In genomic region chr12:56983386-56983785, GRCh38 we compare ENCODE assay signal across 24 cellular contexts. TPM values are rescaled to one million over a fixed set of nuclear protein-coding genes. Genes with fewer than 3 reads are reported as not detected.
A peak's percentile ranks its signal among the peaks of the same experiment; 100 is the strongest.
DNase-seq lines count a peak whose midpoint lies in the region; ATAC-seq, FAIRE-seq and TF ChIP-seq lines count a peak whose summit lies in the region.
"Had no signal": no experiment of that assay in that cellular context is flagged by ENCODE, and none has a peak within 500 bp of the region (broad histone marks: within the 10 kb centered on the region; RNA-seq: fewer than 3 reads in every experiment).

No MANE protein-coding gene starts in this region.

- TF ChIP-seq POLR2A in vagina (IDR thresholded peaks at IDR 0.05) (no peak), HepG2 (IDR thresholded peaks at IDR 0.05; ENCODE audit: insufficient read depth in 1 of 2, low read depth in 2 of 2, low read length in 2 of 2) (no peak)

- peaks cover 5% of the 10 kb centered on the region for H3K4me1 Mint-ChIP-seq in central memory CD8-positive, alpha-beta T cell
- H3K4me1 Mint-ChIP-seq in endodermal cell, result peaks cover 11% of the 10 kb centered on the region
- peaks cover 6% of the 10 kb centered on the region for H3K4me1 Mint-ChIP-seq in activated CD8-positive, alpha-beta memory T cell treated with anti-CD3 and anti-CD28 coated beads, Interleukin-2, amount 10 ng/mL, durations not matched to agents 7 days and 5 days

- no peaks in the 10 kb centered on the region for H3K27me3 ChIP-seq in endodermal cell (ENCODE audit: control insufficient read depth, insufficient read depth, low read length, poor library complexity, severe bottlenecking)
- H3K27me3 ChIP-seq in vagina, result no peaks in the 10 kb centered on the region
- no peaks in the 10 kb centered on the region; a peak in 2 of 5 replicates for H3K27me3 ChIP-seq in HepG2 (ENCODE audit: control insufficient read depth in 1 of 2, insufficient read depth in 2 of 2, low read length in 2 of 2)

- intact Hi-C loops in vagina (cut with DNase I), result no loop called here
- intact Hi-C loops in HepG2 (cut with micrococcal nuclease; ENCODE audit: unreplicated experiment), result no loop called here

- H3K4me1 ChIP-seq in endodermal cell (ENCODE audit: control insufficient read depth, insufficient read depth, low read length) (no peaks in the 10 kb centered on the region), vagina (peaks cover 22% of the 10 kb centered on the region), HepG2 (ENCODE audit: insufficient read depth, low read length) (no peaks in the 10 kb centered on the region)

- H3K4me3 Mint-ChIP-seq in central memory CD8-positive, alpha-beta T cell, result no peak overlapping the region
- H3K4me3 Mint-ChIP-seq in endodermal cell, result no peak overlapping the region
- no peak overlapping the region for H3K4me3 Mint-ChIP-seq in activated CD8-positive, alpha-beta memory T cell treated with anti-CD3 and anti-CD28 coated beads, Interleukin-2, amount 10 ng/mL, durations not matched to agents 7 days and 5 days
- H3K4me3 Mint-ChIP-seq: CD4-positive, alpha-beta memory T cell; HFFc6 had no signal

- H3K27ac Mint-ChIP-seq in central memory CD8-positive, alpha-beta T cell (ENCODE audit: low read depth), result peak overlapping the region; percentile 48
- H3K27ac Mint-ChIP-seq in endodermal cell, result no peak overlapping the region
- H3K27ac Mint-ChIP-seq in activated CD8-positive, alpha-beta memory T cell treated with anti-CD3 and anti-CD28 coated beads, Interleukin-2, amount 10 ng/mL, durations not matched to agents 7 days and 5 days, result no peak overlapping the region
- H3K27ac Mint-ChIP-seq: CD4-positive, alpha-beta memory T cell; HFFc6 had no signal

- no peak for ATAC-seq in central memory CD8-positive, alpha-beta T cell (replicated peaks; ENCODE audit: extremely low read depth, poor library complexity, severe bottlenecking)
- no peak for ATAC-seq in HepG2
- no peak for ATAC-seq in activated CD8-positive, alpha-beta memory T cell treated with anti-CD3 and anti-CD28 coated beads, Interleukin-2, amount 10 ng/mL, durations not matched to agents 7 days and 5 days

- no peaks in the 10 kb centered on the region for H3K27me3 Mint-ChIP-seq in central memory CD8-positive, alpha-beta T cell
- H3K27me3 Mint-ChIP-seq in endodermal cell (ENCODE audit: insufficient read depth), result no peaks in the 10 kb centered on the region
- peaks cover 4% of the 10 kb centered on the region for H3K27me3 Mint-ChIP-seq in activated CD8-positive, alpha-beta memory T cell treated with anti-CD3 and anti-CD28 coated beads, Interleukin-2, amount 10 ng/mL, durations not matched to agents 7 days and 5 days
- H3K27me3 Mint-ChIP-seq: CD4-positive, alpha-beta memory T cell had no signal

- no peak overlapping the region for H2AFZ ChIP-seq in HepG2 (ENCODE audit: low read length)

- POLR2A ChIA-PET in HepG2 (lab: Yijun Ruan, JAX), result no interaction called here

- TF ChIP-seq EP300 in HepG2 (IDR thresholded peaks at IDR 0.05; ENCODE audit: low read depth in 2 of 2, low read length in 2 of 2), result no peak
- TF ChIP-seq EP300 in HepG2 (CRISPR knock-in tag; IDR thresholded peaks at IDR 0.05; ENCODE audit: borderline replicate concordance), result no peak

- H3K27ac ChIP-seq in endodermal cell (ENCODE audit: low read depth, low read length) (no peak overlapping the region), vagina (no peak overlapping the region), HepG2 (ENCODE audit: extremely low read length, insufficient read depth, low read length) (no peak overlapping the region)

- CTCF ChIA-PET in HepG2 (lab: Yijun Ruan, JAX; ENCODE audit: low intra/inter-chr PET ratio, low total read pairs), result no interaction called here
- CTCF ChIA-PET in activated CD8-positive, alpha-beta memory T cell treated with anti-CD3 and anti-CD28 coated beads, Interleukin-2, amount 10 ng/mL, durations not matched to agents 7 days and 5 days (lab: Charles Lee), result no interaction called here

- no peaks in the 10 kb centered on the region for H3K9me3 Mint-ChIP-seq in central memory CD8-positive, alpha-beta T cell
- H3K9me3 Mint-ChIP-seq in endodermal cell, result no peaks in the 10 kb centered on the region
- no peaks in the 10 kb centered on the region for H3K9me3 Mint-ChIP-seq in activated CD8-positive, alpha-beta memory T cell treated with anti-CD3 and anti-CD28 coated beads, Interleukin-2, amount 10 ng/mL, durations not matched to agents 7 days and 5 days (ENCODE audit: low read depth)
- H3K9me3 Mint-ChIP-seq: CD4-positive, alpha-beta memory T cell; HFFc6 had no signal

- H3K4me2 ChIP-seq in HepG2 (ENCODE audit: low read depth, low read length), result no peak overlapping the region

- no peak for DNase-seq in central memory CD8-positive, alpha-beta T cell (ENCODE audit: low spot score in 2 of 2)
- DNase-seq in endodermal cell, result peak; percentile 33
- peak; percentile 1 for DNase-seq in germinal center (ENCODE audit: low spot score)
- peak; percentile 42 to 58 for DNase-seq in vagina (ENCODE audit: extremely low spot score in 2 of 2)
- DNase-seq in HepG2 (ENCODE audit: low spot score), result no peak
- DNase-seq in NCI-H446 (lab: John Stamatoyannopoulos, UW), result no peak
- no peak for DNase-seq in activated CD8-positive, alpha-beta memory T cell treated with anti-CD3 and anti-CD28 coated beads, Interleukin-2, amount 10 ng/mL, durations not matched to agents 7 days and 5 days
- DNase-seq: C1 segment of cervical spinal cord; Calu3; CD4-positive, alpha-beta memory T cell; COR-L47; DMS53; DMS79 treated with DMSO at 0.1 percent for 48 hours; GF-D8; GOT3; HFFc6 had no signal

- no peak overlapping the region for H3K9ac ChIP-seq in endodermal cell (ENCODE audit: extremely low read depth, low read length, poor library complexity, severe bottlenecking)
- H3K9ac ChIP-seq in HepG2 (ENCODE audit: insufficient read depth, low read depth, low read length), result no peak overlapping the region

- no peak for FAIRE-seq in HepG2 (lab: Jason Lieb, UNC)
- FAIRE-seq: GM12892, H54 had no signal

- no peak for TF ChIP-seq RAD21 in HepG2 (CRISPR knock-in tag; IDR thresholded peaks at IDR 0.05)

- TF ChIP-seq CTCF in endodermal cell (conservative IDR thresholded peaks at IDR 0.05) (no peak), vagina (IDR thresholded peaks at IDR 0.05) (no peak), HepG2 (CRISPR knock-in tag; IDR thresholded peaks at IDR 0.05) (no peak)

- H3K36me3 ChIP-seq in endodermal cell (ENCODE audit: control insufficient read depth, insufficient read depth, low read length) (no peaks in the 10 kb centered on the region), vagina (no peaks in the 10 kb centered on the region), HepG2 (replicated peaks in 1 of 2; ENCODE audit: control insufficient read depth in 1 of 2, insufficient read depth in 2 of 2, low read length in 2 of 2) (no peaks in the 10 kb centered on the region)
- H3K36me3 ChIP-seq: HAP-1 had no signal

- in situ Hi-C loops in HepG2 (cut with HindIII; ENCODE audit: extremely low pct_ligation_motif_present, low pct_unique_long_range_greater_than_20kb), result no loop called here

- no peaks in the 10 kb centered on the region for H3K79me2 ChIP-seq in HepG2 (ENCODE audit: insufficient read depth, low read length)

- no TSS peak for BruUV-seq in HepG2 (replicated peaks; lab: Mats Ljungman, UMichigan)

- H3K9me3 ChIP-seq in endodermal cell (ENCODE audit: control insufficient read depth, low read length), result no peaks in the 10 kb centered on the region
- H3K9me3 ChIP-seq in vagina, result no peaks in the 10 kb centered on the region
- H3K9me3 ChIP-seq in HepG2 (ENCODE audit: low read length), result no peaks in the 10 kb centered on the region
- H3K9me3 ChIP-seq: HAP-1 had no signal

- no peak overlapping the region for H3K4me3 ChIP-seq in endodermal cell (ENCODE audit: low read length)
- H3K4me3 ChIP-seq in vagina, result no peak overlapping the region
- no peak overlapping the region for H3K4me3 ChIP-seq in HepG2 (replicated peaks in 1 of 3; ENCODE audit: insufficient read depth in 1 of 3, low read depth in 2 of 3, low read length in 3 of 3)
- H3K4me3 ChIP-seq: HAP-1 had no signal

- 93 to 100% methylated on average over 4 of the region's 4 CpGs for WGBS in endodermal cell (ENCODE audit: insufficient coverage in 1 of 2, insufficient read length in 1 of 2), 2 experiments
- WGBS in HepG2 (ENCODE audit: low lambda C conversion rate), result 68% methylated on average over 4 of the region's 4 CpGs

- H4K20me1 ChIP-seq in HepG2 (ENCODE audit: insufficient read depth, low read length), result no peaks in the 10 kb centered on the region

- H3K36me3 Mint-ChIP-seq in central memory CD8-positive, alpha-beta T cell (ENCODE audit: insufficient read depth), result peaks cover 4% of the 10 kb centered on the region
- H3K36me3 Mint-ChIP-seq in endodermal cell (ENCODE audit: low read depth), result no peaks in the 10 kb centered on the region
- H3K36me3 Mint-ChIP-seq in activated CD8-positive, alpha-beta memory T cell treated with anti-CD3 and anti-CD28 coated beads, Interleukin-2, amount 10 ng/mL, durations not matched to agents 7 days and 5 days, result no peaks in the 10 kb centered on the region
- H3K36me3 Mint-ChIP-seq: CD4-positive, alpha-beta memory T cell had no signal

RNA-seq across cellular contexts. Expression of gene ZBTB39, which starts 23.0 kb away (rescaled TPM):
- total RNA-seq in endodermal cell, result 10 to 100 TPM; 22.1 to 25.7 TPM
- polyA plus RNA-seq in endodermal cell (2013, experiment 1 of 2), result 17.3 TPM
- polyA plus RNA-seq in endodermal cell (2013, experiment 2 of 2), result 16.1 TPM
- 6.1 TPM for total RNA-seq in vagina
- total RNA-seq in HepG2 (2016; rRNA removed; fragmentation: Illumina TruSeq; extraction: Trizol), result 6.5 and 8.1 TPM in 2 replicates
- total RNA-seq in HepG2 (2016; cell fraction: cytosol; rRNA removed; fragmentation: Illumina TruSeq; extraction: Trizol; ENCODE audit: low read depth), result 0.79 and 0.91 TPM in 2 replicates
- 6.5 and 7.2 TPM in 2 replicates for total RNA-seq in HepG2 (2016; cell fraction: insoluble cytoplasmic fraction; rRNA removed; fragmentation: Illumina TruSeq; extraction: Trizol)
- total RNA-seq in HepG2 (2016; cell fraction: membrane; rRNA removed; fragmentation: Illumina TruSeq; extraction: Trizol), result 3.6 and 4.0 TPM in 2 replicates
- 5.7 and 6.7 TPM in 2 replicates for total RNA-seq in HepG2 (2016; cell fraction: nucleus; rRNA removed; fragmentation: Illumina TruSeq; extraction: Trizol)
- 6.4 and 6.9 TPM in 2 replicates for polyA plus RNA-seq in HepG2 (2011; rRNA removed)
- 4.9 and 5.8 TPM in 2 replicates for polyA plus RNA-seq in HepG2 (2011; cell fraction: cytosol; rRNA removed)
- 7.9 and 8.5 TPM in 2 replicates for polyA plus RNA-seq in HepG2 (2011; cell fraction: nucleus; rRNA removed)
- 4.4 and 4.7 TPM in 2 replicates for polyA plus RNA-seq in HepG2 (2012)
- 0.19 and 0.26 TPM in 2 replicates for polyA plus RNA-seq in HepG2 (2016; cell fraction: cytosol; fragmentation: Illumina TruSeq; extraction: Trizol; ENCODE audit: low read depth)
- polyA plus RNA-seq in HepG2 (2016; cell fraction: insoluble cytoplasmic fraction; fragmentation: Illumina TruSeq; extraction: Trizol; ENCODE audit: low read depth), result 4.5 and 5.7 TPM in 2 replicates
- polyA plus RNA-seq in HepG2 (2016; cell fraction: membrane; fragmentation: Illumina TruSeq; extraction: Trizol; ENCODE audit: low read depth), result 1.3 and 1.5 TPM in 2 replicates
- polyA plus RNA-seq in HepG2 (2016; cell fraction: nucleus; fragmentation: Illumina TruSeq; extraction: Trizol; ENCODE audit: insufficient read depth, low read depth), result 7.1 and 8.3 TPM in 2 replicates
- polyA minus RNA-seq in HepG2 (2011; rRNA and poly(A)+ RNA removed; ENCODE audit: low replicate concordance), result 10.0 and 11.4 TPM in 2 replicates
- polyA minus RNA-seq in HepG2 (2011; cell fraction: cytosol; rRNA and poly(A)+ RNA removed), result 6.2 and 6.7 TPM in 2 replicates
- 8.6 and 10.3 TPM in 2 replicates for polyA minus RNA-seq in HepG2 (2011; cell fraction: nucleus; rRNA and poly(A)+ RNA removed)
- total RNA-seq in activated CD8-positive, alpha-beta memory T cell treated with anti-CD3 and anti-CD28 coated beads, Interleukin-2, amount 10 ng/mL, durations not matched to agents 7 days and 5 days, result 1 to 10 TPM; 8.8 to 9.3 TPM

RNA-seq across cellular contexts. Expression of gene RDH16, which starts 26.0 kb away (rescaled TPM):
- total RNA-seq in endodermal cell, result 1 to 10 TPM; 1.1 to 3.0 TPM
- polyA plus RNA-seq in endodermal cell (2013, experiment 1 of 2), result 0.53 TPM
- 0.54 TPM for polyA plus RNA-seq in endodermal cell (2013, experiment 2 of 2)
- total RNA-seq in vagina, result 2.9 TPM
- 0.07 and 0.13 TPM in 2 replicates for total RNA-seq in HepG2 (2016; rRNA removed; fragmentation: Illumina TruSeq; extraction: Trizol)
- total RNA-seq in HepG2 (2016; cell fraction: cytosol; rRNA removed; fragmentation: Illumina TruSeq; extraction: Trizol; ENCODE audit: low read depth), result not detected in 2 replicates
- total RNA-seq in HepG2 (2016; cell fraction: insoluble cytoplasmic fraction; rRNA removed; fragmentation: Illumina TruSeq; extraction: Trizol), result 0.09 and 0.22 TPM in 2 replicates
- 0.07 and 0.09 TPM in 2 replicates for total RNA-seq in HepG2 (2016; cell fraction: membrane; rRNA removed; fragmentation: Illumina TruSeq; extraction: Trizol)
- 0.34 TPM in 1 of 2 replicates, not detected in the other for total RNA-seq in HepG2 (2016; cell fraction: nucleus; rRNA removed; fragmentation: Illumina TruSeq; extraction: Trizol)
- 0.05 TPM in 2 replicates for polyA plus RNA-seq in HepG2 (2011; rRNA removed)
- polyA plus RNA-seq in HepG2 (2011; cell fraction: cytosol; rRNA removed), result 0.04 and 0.05 TPM in 2 replicates
- 0.23 and 0.26 TPM in 2 replicates for polyA plus RNA-seq in HepG2 (2011; cell fraction: nucleus; rRNA removed)
- polyA plus RNA-seq in HepG2 (2012), result 0.09 and 0.50 TPM in 2 replicates
- polyA plus RNA-seq in HepG2 (2016; cell fraction: cytosol; fragmentation: Illumina TruSeq; extraction: Trizol; ENCODE audit: low read depth), result 0.09 TPM in 1 of 2 replicates, not detected in the other
- polyA plus RNA-seq in HepG2 (2016; cell fraction: insoluble cytoplasmic fraction; fragmentation: Illumina TruSeq; extraction: Trizol; ENCODE audit: low read depth), result 0.19 TPM in 1 of 2 replicates, not detected in the other
- polyA plus RNA-seq in HepG2 (2016; cell fraction: membrane; fragmentation: Illumina TruSeq; extraction: Trizol; ENCODE audit: low read depth), result 0.08 and 0.13 TPM in 2 replicates
- 0.25 and 0.44 TPM in 2 replicates for polyA plus RNA-seq in HepG2 (2016; cell fraction: nucleus; fragmentation: Illumina TruSeq; extraction: Trizol; ENCODE audit: insufficient read depth, low read depth)
- 0.18 TPM in 1 of 2 replicates, not detected in the other for polyA minus RNA-seq in HepG2 (2011; rRNA and poly(A)+ RNA removed; ENCODE audit: low replicate concordance)
- not detected in 2 replicates for polyA minus RNA-seq in HepG2 (2011; cell fraction: cytosol; rRNA and poly(A)+ RNA removed)
- 0.13 and 0.37 TPM in 2 replicates for polyA minus RNA-seq in HepG2 (2011; cell fraction: nucleus; rRNA and poly(A)+ RNA removed)
- total RNA-seq in activated CD8-positive, alpha-beta memory T cell treated with anti-CD3 and anti-CD28 coated beads, Interleukin-2, amount 10 ng/mL, durations not matched to agents 7 days and 5 days, result under 1 TPM; 0.35 to 0.91 TPM
- total RNA-seq: A172, G401, HFFc6 had no signal

RNA-seq across cellular contexts. Expression of gene TAC3, which starts 32.9 kb away (rescaled TPM):
- total RNA-seq in endodermal cell (1 to 10 TPM; 1.8 to 5.4 TPM), vagina (not detected), HepG2 (2016; rRNA removed; fragmentation: Illumina TruSeq; extraction: Trizol) (0.15 TPM in 1 of 2 replicates, not detected in the other)
- 9.2 TPM for polyA plus RNA-seq in endodermal cell (2013, experiment 1 of 2)
- polyA plus RNA-seq in endodermal cell (2013, experiment 2 of 2), result 7.2 TPM
- total RNA-seq in HepG2 (2016; cell fraction: cytosol; rRNA removed; fragmentation: Illumina TruSeq; extraction: Trizol; ENCODE audit: low read depth), result not detected in 2 replicates
- total RNA-seq in HepG2 (2016; cell fraction: insoluble cytoplasmic fraction; rRNA removed; fragmentation: Illumina TruSeq; extraction: Trizol), result 0.19 TPM in 1 of 2 replicates, not detected in the other
- total RNA-seq in HepG2 (2016; cell fraction: membrane; rRNA removed; fragmentation: Illumina TruSeq; extraction: Trizol), result not detected in 2 replicates
- not detected in 2 replicates for total RNA-seq in HepG2 (2016; cell fraction: nucleus; rRNA removed; fragmentation: Illumina TruSeq; extraction: Trizol)
- 0.13 and 0.25 TPM in 2 replicates for polyA plus RNA-seq in HepG2 (2011; rRNA removed)
- polyA plus RNA-seq in HepG2 (2011; cell fraction: cytosol; rRNA removed), result 0.14 TPM in 1 of 2 replicates, not detected in the other
- 0.59 and 0.64 TPM in 2 replicates for polyA plus RNA-seq in HepG2 (2011; cell fraction: nucleus; rRNA removed)
- polyA plus RNA-seq in HepG2 (2012), result 0.21 TPM in 1 of 2 replicates, not detected in the other
- polyA plus RNA-seq in HepG2 (2016; cell fraction: cytosol; fragmentation: Illumina TruSeq; extraction: Trizol; ENCODE audit: low read depth), result not detected in 2 replicates
- 0.43 TPM in 1 of 2 replicates, not detected in the other for polyA plus RNA-seq in HepG2 (2016; cell fraction: insoluble cytoplasmic fraction; fragmentation: Illumina TruSeq; extraction: Trizol; ENCODE audit: low read depth)
- polyA plus RNA-seq in HepG2 (2016; cell fraction: membrane; fragmentation: Illumina TruSeq; extraction: Trizol; ENCODE audit: low read depth), result not detected in 2 replicates
- polyA plus RNA-seq in HepG2 (2016; cell fraction: nucleus; fragmentation: Illumina TruSeq; extraction: Trizol; ENCODE audit: insufficient read depth, low read depth), result 1.00 TPM in 1 of 2 replicates, not detected in the other
- not detected in 2 replicates for polyA minus RNA-seq in HepG2 (2011; rRNA and poly(A)+ RNA removed; ENCODE audit: low replicate concordance)
- polyA minus RNA-seq in HepG2 (2011; cell fraction: cytosol; rRNA and poly(A)+ RNA removed), result not detected in 2 replicates
- not detected in 2 replicates for polyA minus RNA-seq in HepG2 (2011; cell fraction: nucleus; rRNA and poly(A)+ RNA removed)
- not detected for total RNA-seq in activated CD8-positive, alpha-beta memory T cell treated with anti-CD3 and anti-CD28 coated beads, Interleukin-2, amount 10 ng/mL, durations not matched to agents 7 days and 5 days
- total RNA-seq: A172; A673; Calu3; CD4-positive, alpha-beta memory T cell; HFFc6 had no signal
- polyA plus RNA-seq: BJ had no signal

RNA-seq across cellular contexts. Expression of gene SDR9C7, which starts 49.2 kb away (rescaled TPM):
- total RNA-seq in endodermal cell, result not detected
- 0.21 TPM for polyA plus RNA-seq in endodermal cell (2013, experiment 1 of 2)
- polyA plus RNA-seq in endodermal cell (2013, experiment 2 of 2), result not detected
- total RNA-seq in vagina, result 11.0 TPM
- not detected in 2 replicates for total RNA-seq in HepG2 (2016; rRNA removed; fragmentation: Illumina TruSeq; extraction: Trizol)
- total RNA-seq in HepG2 (2016; cell fraction: cytosol; rRNA removed; fragmentation: Illumina TruSeq; extraction: Trizol; ENCODE audit: low read depth), result not detected in 2 replicates
- total RNA-seq in HepG2 (2016; cell fraction: insoluble cytoplasmic fraction; rRNA removed; fragmentation: Illumina TruSeq; extraction: Trizol), result not detected in 2 replicates
- not detected in 2 replicates for total RNA-seq in HepG2 (2016; cell fraction: membrane; rRNA removed; fragmentation: Illumina TruSeq; extraction: Trizol)
- total RNA-seq in HepG2 (2016; cell fraction: nucleus; rRNA removed; fragmentation: Illumina TruSeq; extraction: Trizol), result not detected in 2 replicates
- polyA plus RNA-seq in HepG2 (2011; rRNA removed), result 0.04 TPM in 1 of 2 replicates, not detected in the other
- not detected in 2 replicates for polyA plus RNA-seq in HepG2 (2011; cell fraction: cytosol; rRNA removed)
- 0.08 TPM in 1 of 2 replicates, not detected in the other for polyA plus RNA-seq in HepG2 (2011; cell fraction: nucleus; rRNA removed)
- polyA plus RNA-seq in HepG2 (2012), result not detected in 2 replicates
- not detected in 2 replicates for polyA plus RNA-seq in HepG2 (2016; cell fraction: cytosol; fragmentation: Illumina TruSeq; extraction: Trizol; ENCODE audit: low read depth)
- not detected in 2 replicates for polyA plus RNA-seq in HepG2 (2016; cell fraction: insoluble cytoplasmic fraction; fragmentation: Illumina TruSeq; extraction: Trizol; ENCODE audit: low read depth)
- not detected in 2 replicates for polyA plus RNA-seq in HepG2 (2016; cell fraction: membrane; fragmentation: Illumina TruSeq; extraction: Trizol; ENCODE audit: low read depth)
- not detected in 2 replicates for polyA plus RNA-seq in HepG2 (2016; cell fraction: nucleus; fragmentation: Illumina TruSeq; extraction: Trizol; ENCODE audit: insufficient read depth, low read depth)
- polyA minus RNA-seq in HepG2 (2011; rRNA and poly(A)+ RNA removed; ENCODE audit: low replicate concordance), result not detected in 2 replicates
- polyA minus RNA-seq in HepG2 (2011; cell fraction: cytosol; rRNA and poly(A)+ RNA removed), result not detected in 2 replicates
- polyA minus RNA-seq in HepG2 (2011; cell fraction: nucleus; rRNA and poly(A)+ RNA removed), result not detected in 2 replicates
- total RNA-seq in activated CD8-positive, alpha-beta memory T cell treated with anti-CD3 and anti-CD28 coated beads, Interleukin-2, amount 10 ng/mL, durations not matched to agents 7 days and 5 days, result not detected
- total RNA-seq: A172; A673; Calu3; CD4-positive, alpha-beta memory T cell; Daoy; G401; HFFc6 had no signal
- polyA plus RNA-seq: BJ; CD4-positive, alpha-beta memory T cell had no signal

Comparison
In these comparisons a context has a peak if more than half of its experiments do, and no peak if none do; other contexts are left out.
1. DNase-seq: peak in endodermal cell (single experiment), germinal center (single experiment) and vagina (2 of 2); none in central memory CD8-positive, alpha-beta T cell (0 of 2), HepG2 (single experiment), NCI-H446 (0 of 2) and activated CD8-positive, alpha-beta memory T cell treated with anti-CD3 and anti-CD28 coated beads, Interleukin-2, amount 10 ng/mL, durations not matched to agents 7 days and 5 days (single experiment).